ENCODE assay signal across 19 cellular contexts in the genomic region with DNA sequence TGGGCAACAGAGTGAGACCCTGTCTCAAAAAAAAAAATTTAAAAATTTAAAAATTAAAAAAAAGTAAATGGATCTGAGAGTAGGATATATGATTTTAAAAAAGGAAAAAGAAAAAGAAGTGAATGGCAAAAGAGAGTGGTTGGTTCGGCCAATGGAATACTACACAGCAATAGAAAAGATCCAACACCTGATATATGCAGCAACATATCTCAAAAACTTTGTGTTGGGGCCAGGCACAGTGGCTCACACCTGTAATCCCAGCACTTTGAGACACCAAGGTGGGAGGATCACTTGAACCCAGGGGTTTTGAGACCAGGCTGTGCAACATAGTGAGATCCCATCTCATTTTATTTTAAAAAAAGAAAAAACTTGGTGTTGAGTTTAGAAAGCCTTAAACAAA. TPM values are rescaled to one million over a fixed set of nuclear protein-coding genes. Genes with fewer than 3 reads are reported as not detected.
DNase-seq lines count a peak whose midpoint lies in the region; ATAC-seq and TF ChIP-seq lines count a peak whose summit lies in the region.
"Had no signal": no experiment of that assay in that cellular context is flagged by ENCODE, and none has a peak within 500 bp of the region (broad histone marks: within the 10 kb centered on the region; RNA-seq: fewer than 3 reads in every experiment).

No MANE protein-coding gene starts in this region.

- TF ChIP-seq EP300 in suprapubic skin (IDR thresholded peaks at IDR 0.05), result no peak

- no peaks in the 10 kb centered on the region for H4K20me1 ChIP-seq in PC-3 (ENCODE audit: low read length)

- H3K23ac ChIP-seq in trophoblast cell (ENCODE audit: low read length), result no peak overlapping the region

- TF ChIP-seq CTCF in PC-3 (conservative IDR thresholded peaks at IDR 0.05; ENCODE audit: low read depth, low read length) (no peak), suprapubic skin (IDR thresholded peaks at IDR 0.05) (no peak), WTC11 (IDR thresholded peaks at IDR 0.05) (no peak)

- peaks cover 58% of the 10 kb centered on the region for H3K4me1 ChIP-seq in CD4-positive, alpha-beta memory T cell (ENCODE audit: insufficient read depth, low read length)
- H3K4me1 ChIP-seq in PC-3 (ENCODE audit: insufficient read depth, low read length) (peaks cover 67% of the 10 kb centered on the region), suprapubic skin (peaks cover 73% of the 10 kb centered on the region), trophoblast cell (ENCODE audit: control insufficient read depth in 1 of 2, insufficient read depth in 2 of 2, low read length in 2 of 2) (peaks cover 10 to 23% of the 10 kb centered on the region in 2 experiments)

- H3K9me3 Mint-ChIP-seq in CD4-positive, alpha-beta memory T cell, result no peaks in the 10 kb centered on the region
- no peaks in the 10 kb centered on the region for H3K9me3 Mint-ChIP-seq in central memory CD8-positive, alpha-beta T cell
- H3K9me3 Mint-ChIP-seq in WTC11, result no peaks in the 10 kb centered on the region
- H3K9me3 Mint-ChIP-seq: GM23338 had no signal

- H3K36me3 ChIP-seq in CD4-positive, alpha-beta memory T cell (ENCODE audit: insufficient read depth, low read length), result no peaks in the 10 kb centered on the region
- H3K36me3 ChIP-seq in PC-3 (ENCODE audit: low read depth, low read length) (no peaks in the 10 kb centered on the region), suprapubic skin (peaks cover under 1% of the 10 kb centered on the region), trophoblast cell (ENCODE audit: control insufficient read depth in 1 of 2, insufficient read depth in 2 of 2, low read length in 2 of 2) (no peaks in the 10 kb centered on the region)

- H2BK12ac ChIP-seq in trophoblast cell (ENCODE audit: low read length), result no peak overlapping the region

- no peaks in the 10 kb centered on the region for H3K27me3 ChIP-seq in CD4-positive, alpha-beta memory T cell (ENCODE audit: insufficient read depth, low read length)
- H3K27me3 ChIP-seq in PC-3 (ENCODE audit: low read length) (no peaks in the 10 kb centered on the region), suprapubic skin (no peaks in the 10 kb centered on the region), trophoblast cell (ENCODE audit: insufficient read depth, low read length) (no peaks in the 10 kb centered on the region)

- no peak overlapping the region for H3K4me3 ChIP-seq in CD4-positive, alpha-beta memory T cell (ENCODE audit: low read length in 2 of 2)
- H3K4me3 ChIP-seq in PC-3 (ENCODE audit: low read length) (no peak overlapping the region), suprapubic skin (no peak overlapping the region), trophoblast cell (ENCODE audit: low read depth, low read length) (no peak overlapping the region)
- H3K4me3 ChIP-seq: GM23338 had no signal

- H3K36me3 Mint-ChIP-seq in CD4-positive, alpha-beta memory T cell, result peaks cover 0 to 2% of the 10 kb centered on the region in 2 donors
- H3K36me3 Mint-ChIP-seq in central memory CD8-positive, alpha-beta T cell (ENCODE audit: insufficient read depth), result peaks cover 8% of the 10 kb centered on the region
- H3K36me3 Mint-ChIP-seq in WTC11, result no peaks in the 10 kb centered on the region

- H2BK120ac ChIP-seq in trophoblast cell (ENCODE audit: insufficient read depth, low read length, poor library complexity), result no peak overlapping the region

- DNase-seq in CD4-positive, alpha-beta memory T cell, result no peak
- DNase-seq in PC-3 (no peak), suprapubic skin (ENCODE audit: low spot score in 2 of 2) (no peak), DMS153 (lab: John Stamatoyannopoulos, UW) (no peak), trophoblast cell (no peak), WTC11 (ENCODE audit: low spot score) (no peak)
- no peak for DNase-seq in central memory CD8-positive, alpha-beta T cell (ENCODE audit: low spot score in 2 of 2)
- DNase-seq: Caco-2, GF-D8, HCEC 1CT, KBM-7, MV-4-11, NCI-H187, NCI-H2227 treated with DMSO at 0.1 percent for 48 hours, NCI-H510A treated with DMSO at 0.1 percent for 48 hours, NCI-H82, OCI-M1 had no signal

- 93% methylated on average over 1 of the region's 1 CpG for WGBS in suprapubic skin
- WGBS in trophoblast cell (ENCODE audit: extremely low coverage, insufficient coverage, insufficient read length), result no CpG with 5 or more reads among the region's 1 CpG

- H4K12ac ChIP-seq in trophoblast cell (ENCODE audit: low read depth, low read length), result no peak overlapping the region

- H2AK5ac ChIP-seq in trophoblast cell (ENCODE audit: low read length), result no peak overlapping the region

- H3K4me1 Mint-ChIP-seq in CD4-positive, alpha-beta memory T cell, result peaks cover 40 to 73% (median 56%) of the 10 kb centered on the region in 4 donors
- peaks cover 33% of the 10 kb centered on the region for H3K4me1 Mint-ChIP-seq in central memory CD8-positive, alpha-beta T cell
- H3K4me1 Mint-ChIP-seq in WTC11, result peaks cover 11% of the 10 kb centered on the region

- H4K8ac ChIP-seq in trophoblast cell (ENCODE audit: low read depth, low read length), result no peak overlapping the region

- TF ChIP-seq POLR2A in suprapubic skin (IDR thresholded peaks at IDR 0.05), result no peak

- no peak overlapping the region for H2AFZ ChIP-seq in PC-3 (ENCODE audit: low read length)
- H2AFZ ChIP-seq in trophoblast cell (ENCODE audit: insufficient read depth, low read length, poor library complexity), result no peak overlapping the region

- CTCF ChIA-PET in CD4-positive, alpha-beta memory T cell (lab: Charles Lee; ENCODE audit: partially characterized antibody), result interaction anchor here (1.1 kb wide), 1 partner anchor 58 kb away, joined by 4 read pairs; no protein-coding TSS in a partner anchor
- CTCF ChIA-PET in PC-3 (lab: Charles Lee), result no interaction called here
- CTCF ChIA-PET in WTC11 (lab: Charles Lee), result interaction anchor here (0.7 to 5.0 kb wide), 3 partner anchors 19 to 88 kb away, joined by 4 to 66 read pairs (median 5); a partner anchor contains a TSS

- no peak overlapping the region for H3K4ac ChIP-seq in trophoblast cell (ENCODE audit: low read depth, low read length)

- H3K27ac ChIP-seq in CD4-positive, alpha-beta memory T cell (ENCODE audit: low read depth, low read length), result no peak overlapping the region
- H3K27ac ChIP-seq in PC-3 (ENCODE audit: low read length) (peak overlapping the region; percentile 97), suprapubic skin (peak overlapping the region; percentile 66), trophoblast cell (ENCODE audit: low read depth, low read length) (no peak overlapping the region)
- H3K27ac ChIP-seq: C4-2B had no signal

- no peak for ATAC-seq in PC-3
- ATAC-seq in central memory CD8-positive, alpha-beta T cell (replicated peaks; ENCODE audit: extremely low read depth, poor library complexity, severe bottlenecking), result no peak
- no peak for ATAC-seq in WTC11
- ATAC-seq: GM23338 had no signal

- BruUV-seq in PC-3 (replicated peaks; lab: Mats Ljungman, UMichigan), result no TSS peak

- H3K27ac Mint-ChIP-seq in CD4-positive, alpha-beta memory T cell, result peak overlapping the region in 4 of 7 donors; percentile 57 to 97 (median 82)
- H3K27ac Mint-ChIP-seq in central memory CD8-positive, alpha-beta T cell (ENCODE audit: low read depth), result peak overlapping the region; percentile 20
- H3K27ac Mint-ChIP-seq in WTC11, result no peak overlapping the region
- H3K27ac Mint-ChIP-seq: GM23338 had no signal

- no peaks in the 10 kb centered on the region for H3F3A ChIP-seq in PC-3 (ENCODE audit: low read length, unreplicated experiment)

- no peak overlapping the region for H3K14ac ChIP-seq in trophoblast cell (ENCODE audit: low read length)

- no peaks in the 10 kb centered on the region for H3K9me3 ChIP-seq in CD4-positive, alpha-beta memory T cell (ENCODE audit: control insufficient read depth in 1 of 2, low read length in 2 of 2)
- no peaks in the 10 kb centered on the region for H3K9me3 ChIP-seq in PC-3 (ENCODE audit: low read length)
- no peaks in the 10 kb centered on the region for H3K9me3 ChIP-seq in suprapubic skin
- H3K9me3 ChIP-seq in trophoblast cell (ENCODE audit: insufficient read depth, low read depth, low read length), result no peaks in the 10 kb centered on the region
- H3K9me3 ChIP-seq: Caco-2 had no signal

- H3K9me2 ChIP-seq in PC-3 (replicated peaks; ENCODE audit: low read length), result no peaks in the 10 kb centered on the region

- POLR2A ChIA-PET in CD4-positive, alpha-beta memory T cell (lab: Charles Lee; ENCODE audit: partially characterized antibody), result interaction anchor here (1.3 to 4.9 kb wide), 3 partner anchors 27 to 37 kb away, joined by 3 to 107 read pairs (median 76); a partner anchor contains a TSS
- POLR2A ChIA-PET in PC-3 (lab: Charles Lee; ENCODE audit: unreplicated experiment) (no interaction called here), WTC11 (lab: Charles Lee) (no interaction called here)

- no peak overlapping the region for H3K18ac ChIP-seq in trophoblast cell (ENCODE audit: low read length)

- H3K79me2 ChIP-seq in PC-3 (ENCODE audit: low read length) (0 out of 2 replicates have a peak, but pooled peaks cover 9% of the 10 kb centered on the region), trophoblast cell (ENCODE audit: control insufficient read depth, insufficient read depth, low read length, poor library complexity) (peaks cover 2% of the 10 kb centered on the region)

- peak overlapping the region; percentile 77 for H3K9ac ChIP-seq in PC-3 (ENCODE audit: low read length)
- no peak overlapping the region for H3K9ac ChIP-seq in trophoblast cell (ENCODE audit: low read length)

- H3K79me1 ChIP-seq in trophoblast cell (ENCODE audit: low read length), result peaks cover 9% of the 10 kb centered on the region

- intact Hi-C loops in CD4-positive, alpha-beta memory T cell (cut with micrococcal nuclease), result no loop called here
- intact Hi-C loops in PC-3 (cut with micrococcal nuclease), result no loop called here

- H3K27me3 Mint-ChIP-seq in CD4-positive, alpha-beta memory T cell, result no peaks in the 10 kb centered on the region
- no peaks in the 10 kb centered on the region for H3K27me3 Mint-ChIP-seq in central memory CD8-positive, alpha-beta T cell
- peaks cover 56% of the 10 kb centered on the region for H3K27me3 Mint-ChIP-seq in WTC11 (ENCODE audit: low read depth)

- H4K91ac ChIP-seq in trophoblast cell (ENCODE audit: low read depth, low read length), result no peak overlapping the region

- H3K4me3 Mint-ChIP-seq in CD4-positive, alpha-beta memory T cell, result no peak overlapping the region
- no peak overlapping the region for H3K4me3 Mint-ChIP-seq in central memory CD8-positive, alpha-beta T cell
- H3K4me3 Mint-ChIP-seq in WTC11, result no peak overlapping the region
- H3K4me3 Mint-ChIP-seq: GM23338 had no signal

- 0 out of 2 replicates have a peak overlapping the region, but pooled peaks have one; percentile 66 for H3K4me2 ChIP-seq in PC-3 (ENCODE audit: low read length)
- no peak overlapping the region for H3K4me2 ChIP-seq in trophoblast cell (ENCODE audit: low read length)

- no peak overlapping the region for H2BK5ac ChIP-seq in trophoblast cell (ENCODE audit: low read depth, low read length, poor library complexity)

RNA-seq across cellular contexts. Expression of a gene that starts 1.4 kb away (rescaled TPM):
- total RNA-seq in CD4-positive, alpha-beta memory T cell, result 1 to 10 TPM; 3.3 to 3.7 TPM
- polyA plus RNA-seq in CD4-positive, alpha-beta memory T cell, result 1 to 10 TPM; 4.4 to 5.9 TPM
- total RNA-seq in PC-3 (2014; rRNA removed), result 16.4 and 16.8 TPM in 2 replicates
- 100 to 1,000 TPM; 185 to 612 (median 483) TPM for total RNA-seq in suprapubic skin
- polyA plus RNA-seq in trophoblast cell (2013), result 44.9 and 48.1 TPM in 2 replicates
- total RNA-seq in WTC11 (2021), result 2.7 to 3.8 TPM (median 3.1 TPM) in 3 replicates

RNA-seq across cellular contexts. Expression of a gene that starts 37.8 kb away (rescaled TPM):
- 10 to 100 TPM; 36.9 to 47.3 TPM for total RNA-seq in CD4-positive, alpha-beta memory T cell
- 1 to 10 TPM; 1.3 to 5.5 TPM for polyA plus RNA-seq in CD4-positive, alpha-beta memory T cell
- 29.0 and 36.0 TPM in 2 replicates for total RNA-seq in PC-3 (2014; rRNA removed)
- total RNA-seq in suprapubic skin, result 100 to 1,000 TPM in 1 of 4 donors, 10 to 100 TPM in 3; 63.2 to 110 (median 72.2) TPM
- 81.5 and 87.5 TPM in 2 replicates for polyA plus RNA-seq in trophoblast cell (2013)
- 14.6 to 15.6 TPM (median 14.8 TPM) in 3 replicates for total RNA-seq in WTC11 (2021)

RNA-seq across cellular contexts. Expression of a gene that starts 52.1 kb away (rescaled TPM):
- not detected for total RNA-seq in CD4-positive, alpha-beta memory T cell
- polyA plus RNA-seq in CD4-positive, alpha-beta memory T cell, result not detected
- total RNA-seq in PC-3 (2014; rRNA removed), result not detected in 2 replicates
- not detected for total RNA-seq in suprapubic skin
- 0.11 and 0.18 TPM in 2 replicates for polyA plus RNA-seq in trophoblast cell (2013)
- total RNA-seq in WTC11 (2021), result not detected in 3 replicates
- total RNA-seq: Caco-2, GM23338 had no signal
- polyA plus RNA-seq: GM23338 had no signal

Comparison
In these comparisons a context has a peak if more than half of its experiments do, and no peak if none do; other contexts are left out.
1. H3K27ac ChIP-seq: peak in PC-3 (single experiment) and suprapubic skin (single experiment); none in CD4-positive, alpha-beta memory T cell (single experiment) and trophoblast cell (single experiment).
2. RNA of a gene that starts 1.4 kb away (total RNA-seq): 185 to 612 TPM in suprapubic skin; 16.4 to 16.8 TPM in PC-3, 2.7 to 3.8 TPM in WTC11 and 3.3 to 3.7 TPM in CD4-positive, alpha-beta memory T cell; every median in the first group is over 10 times any median in the second.